Comparison of ENCODE assay signal across 11 cellular contexts in the genomic region with DNA sequence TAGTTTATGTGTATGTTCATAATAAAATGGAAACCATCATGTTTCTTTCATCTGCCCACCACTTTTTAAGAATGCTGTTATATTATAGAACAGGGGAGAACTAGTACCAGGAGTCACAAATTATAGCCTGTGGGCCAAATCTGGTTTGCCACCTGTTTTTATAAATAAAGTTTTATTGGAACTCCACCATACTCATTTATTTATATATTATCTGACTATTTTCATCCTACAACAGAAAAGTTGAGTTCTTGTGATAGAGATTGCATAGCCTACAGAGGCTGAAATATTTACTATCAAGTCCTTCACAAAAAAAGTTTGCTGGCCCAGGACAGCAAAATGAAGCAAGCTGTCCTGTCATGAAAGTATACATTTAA. TPM values are rescaled to one million over a fixed set of nuclear protein-coding genes. Genes with fewer than 3 reads are reported as not detected.
DNase-seq lines count a peak whose midpoint lies in the region; TF ChIP-seq lines count a peak whose summit lies in the region.
"Had no signal": no experiment of that assay in that cellular context is flagged by ENCODE, and none has a peak within 500 bp of the region (broad histone marks: within the 10 kb centered on the region; RNA-seq: fewer than 3 reads in every experiment).

No MANE protein-coding gene starts in this region.

- H3K27me3 Mint-ChIP-seq in T-helper 1 cell treated with Interleukin-12 subunit alpha and Interleukin-12 subunit beta and Interleukin-4 antibody, amounts not matched to agents 30 μg/mL and 1 μg/mL, for 36 hours (ENCODE audit: low read depth), result no peaks in the 10 kb centered on the region

- H3K9me3 ChIP-seq in WERI-Rb-1 (ENCODE audit: severe bottlenecking) (no peaks in the 10 kb centered on the region), fibroblast of lung (ENCODE audit: control insufficient read depth, insufficient read depth, low read depth, low read length) (no peaks in the 10 kb centered on the region), smooth muscle cell (replicated peaks; ENCODE audit: low read depth) (no peaks in the 10 kb centered on the region)
- H3K9me3 ChIP-seq: adrenal gland, Peyer's patch had no signal

- peaks cover 6% of the 10 kb centered on the region for H3K9me3 Mint-ChIP-seq in T-helper 1 cell treated with Interleukin-12 subunit alpha and Interleukin-12 subunit beta and Interleukin-4 antibody, amounts not matched to agents 30 μg/mL and 1 μg/mL, for 36 hours

- H3K4me3 Mint-ChIP-seq in T-helper 1 cell treated with Interleukin-12 subunit alpha and Interleukin-12 subunit beta and Interleukin-4 antibody, amounts not matched to agents 30 μg/mL and 1 μg/mL, for 36 hours, result peak overlapping the region; percentile 71

- H3K36me3 ChIP-seq in WERI-Rb-1 (no peaks in the 10 kb centered on the region), fibroblast of lung (ENCODE audit: control insufficient read depth, insufficient read depth, low read length) (no peaks in the 10 kb centered on the region), smooth muscle cell (ENCODE audit: low read depth) (no peaks in the 10 kb centered on the region)
- H3K36me3 ChIP-seq: adrenal gland, Peyer's patch had no signal

- peaks cover 35% of the 10 kb centered on the region for H3F3A ChIP-seq in smooth muscle cell (ENCODE audit: low read depth)

- H3K9ac ChIP-seq in fibroblast of lung (ENCODE audit: insufficient read depth, low read length), result no peak overlapping the region
- peak overlapping the region; percentile 88 for H3K9ac ChIP-seq in smooth muscle cell (ENCODE audit: low read depth)

- peaks cover 16% of the 10 kb centered on the region for H3K4me1 ChIP-seq in fibroblast of lung (ENCODE audit: control insufficient read depth, extremely low read depth, insufficient read depth, low read length)
- peaks cover 46% of the 10 kb centered on the region for H3K4me1 ChIP-seq in smooth muscle cell (ENCODE audit: low read depth)

- H3K27ac ChIP-seq in WERI-Rb-1, result peak overlapping the region; percentile 75
- peak overlapping the region; percentile 89 for H3K27ac ChIP-seq in fibroblast of lung (ENCODE audit: insufficient read depth, low read length)
- H3K27ac ChIP-seq in smooth muscle cell (ENCODE audit: low read depth), result peak overlapping the region; percentile 98

- H3K79me2 ChIP-seq in fibroblast of lung (ENCODE audit: control insufficient read depth, insufficient read depth, low read length), result no peaks in the 10 kb centered on the region
- no peaks in the 10 kb centered on the region for H3K79me2 ChIP-seq in smooth muscle cell (ENCODE audit: low read depth)

- no peak overlapping the region for H3K4me3 ChIP-seq in WERI-Rb-1 (ENCODE audit: low read depth, low read length)
- H3K4me3 ChIP-seq in fibroblast of lung (replicated peaks in 1 of 4; ENCODE audit: control extremely low read depth in 1 of 4, insufficient read depth in 1 of 4, low read depth in 3 of 4, low read length in 4 of 4), result no peak overlapping the region
- H3K4me3 ChIP-seq in smooth muscle cell, result peak overlapping the region; percentile 38
- no peak overlapping the region for H3K4me3 ChIP-seq in foreskin fibroblast (ENCODE audit: low read depth in 1 of 2, low read length in 2 of 2)
- H3K4me3 ChIP-seq: adrenal gland, Peyer's patch had no signal

- H2AFZ ChIP-seq in fibroblast of lung (ENCODE audit: low read length) (no peak overlapping the region), smooth muscle cell (ENCODE audit: low read depth) (no peak overlapping the region)

- no peak for DNase-seq in T-helper 1 cell
- no peak for DNase-seq in WERI-Rb-1
- no peak for DNase-seq in fibroblast of lung (ENCODE audit: low read depth in 2 of 2)
- no peak for DNase-seq in smooth muscle cell (lab: John Stamatoyannopoulos, UW; ENCODE audit: unreplicated experiment)
- no peak for DNase-seq in D341Med (ENCODE audit: low spot score)
- no peak for DNase-seq in foreskin fibroblast
- no peak for DNase-seq in nucleus accumbens (lab: John Stamatoyannopoulos, UW)
- DNase-seq: stimulated activated CD4-positive, alpha-beta T cell treated with anti-CD3 and anti-CD28 coated beads, Interleukin-4, amount 100 ng/mL, for 4 hours had no signal

- peak overlapping the region; percentile 15 for H3K4me2 ChIP-seq in fibroblast of lung (ENCODE audit: extremely low read depth, insufficient read depth, low read length)
- H3K4me2 ChIP-seq in smooth muscle cell, result peak overlapping the region; percentile 75

- TF ChIP-seq CTCF in WERI-Rb-1 (IDR thresholded peaks at IDR 0.05; ENCODE audit: low read depth, low read length) (no peak), fibroblast of lung (conservative IDR thresholded peaks at IDR 0.05 in 1 of 2, IDR thresholded peaks at IDR 0.05 in 1 of 2; ENCODE audit: low read depth in 1 of 2, low read length in 2 of 2) (no peak), smooth muscle cell (IDR thresholded peaks at IDR 0.05; ENCODE audit: borderline replicate concordance, insufficient read depth, poor library complexity, severe bottlenecking) (no peak), foreskin fibroblast (IDR thresholded peaks at IDR 0.05; ENCODE audit: low read depth, low read length) (no peak)

- H3K27ac Mint-ChIP-seq in T-helper 1 cell treated with Interleukin-12 subunit alpha and Interleukin-12 subunit beta and Interleukin-4 antibody, amounts not matched to agents 30 μg/mL and 1 μg/mL, for 36 hours, result peak overlapping the region; percentile 92

- H4K20me1 ChIP-seq in fibroblast of lung (ENCODE audit: control insufficient read depth, extremely low read depth, insufficient read depth, low read length) (no peaks in the 10 kb centered on the region), smooth muscle cell (ENCODE audit: low read depth) (no peaks in the 10 kb centered on the region)

- peaks cover 8% of the 10 kb centered on the region for H3K36me3 Mint-ChIP-seq in T-helper 1 cell treated with Interleukin-12 subunit alpha and Interleukin-12 subunit beta and Interleukin-4 antibody, amounts not matched to agents 30 μg/mL and 1 μg/mL, for 36 hours (ENCODE audit: low read depth)

- no peaks in the 10 kb centered on the region for H3K27me3 ChIP-seq in WERI-Rb-1 (ENCODE audit: insufficient read depth, low read depth, severe bottlenecking)
- H3K27me3 ChIP-seq in fibroblast of lung (ENCODE audit: control insufficient read depth, insufficient read depth, low read length), result no peaks in the 10 kb centered on the region
- H3K27me3 ChIP-seq in smooth muscle cell (ENCODE audit: low read depth), result no peaks in the 10 kb centered on the region
- H3K27me3 ChIP-seq: adrenal gland, Peyer's patch had no signal

- peaks cover 66% of the 10 kb centered on the region for H3K4me1 Mint-ChIP-seq in T-helper 1 cell treated with Interleukin-12 subunit alpha and Interleukin-12 subunit beta and Interleukin-4 antibody, amounts not matched to agents 30 μg/mL and 1 μg/mL, for 36 hours (ENCODE audit: low read depth)

RNA-seq across cellular contexts. Expression of a gene that starts 41.3 kb away (rescaled TPM):
- total RNA-seq in fibroblast of lung (71.4 and 92.8 TPM in 2 replicates), smooth muscle cell (104 and 115 TPM in 2 replicates)
- polyA plus RNA-seq in fibroblast of lung (64.5 and 126 TPM in 2 replicates), smooth muscle cell (56.2 and 94.3 TPM in 2 replicates)
- polyA plus RNA-seq in fibroblast of lung (2012), result 48.9 and 97.7 TPM in 2 replicates
- polyA minus RNA-seq in fibroblast of lung (ENCODE audit: low replicate concordance), result 23.0 and 39.7 TPM in 2 replicates
